30 cellular contexts compared by ENCODE assay signal in genomic region chr2:147100406-147101035, GRCh38.
DNase-seq lines count a peak whose midpoint lies in the region; ATAC-seq, FAIRE-seq and TF ChIP-seq lines count a peak whose summit lies in the region.
"Had no signal": no experiment of that assay in that cellular context is flagged by ENCODE, and none has a peak within 500 bp of the region (broad histone marks: within the 10 kb centered on the region; RNA-seq: fewer than 3 reads in every experiment).

No MANE protein-coding gene starts in this region.

- ATAC-seq in HG03175 (IDR thresholded peaks at IDR 0.05; ENCODE audit: unreplicated experiment), result no peak
- ATAC-seq: activated T-cell treated with anti-CD3 and anti-CD28 coated beads, Interleukin-2, amount 50 U/mL, for 72 hours; effector memory CD8-positive, alpha-beta T cell; GM12878; HCT116; stimulated activated effector memory CD8-positive, alpha-beta T cell treated with anti-CD3 and anti-CD28 coated beads, Interleukin-12 subunit alpha, Interleukin-12 subunit beta, amount 100 ng/mL, for 72 hours had no signal

- H3K4me1 ChIP-seq in small intestine (ENCODE audit: control insufficient read depth in 2 of 2, insufficient read depth in 1 of 2, low read depth in 1 of 2, low read length in 1 of 2), result no peaks in the 10 kb centered on the region

- no peaks in the 10 kb centered on the region for H3K27me3 ChIP-seq in small intestine (ENCODE audit: control insufficient read depth in 2 of 2, insufficient read depth in 2 of 2, low read length in 2 of 2)

- no peak for FAIRE-seq in small intestine (lab: Jason Lieb, UNC)
- FAIRE-seq: colon, GM12878, kidney had no signal

- in situ Hi-C loops in astrocyte of the cerebellum (cut with HindIII; ENCODE audit: low sequenced_read_pairs), result no loop called here

- no peak for TF ChIP-seq CTCF in astrocyte of the cerebellum (IDR thresholded peaks at IDR 0.05; ENCODE audit: low read depth, low read length, missing control alignments)
- no peak for TF ChIP-seq CTCF in fibroblast of mammary gland (conservative IDR thresholded peaks at IDR 0.05; ENCODE audit: control insufficient read depth, insufficient read depth, low read depth, low read length)

- H3K36me3 ChIP-seq in small intestine (ENCODE audit: control insufficient read depth in 2 of 2, insufficient read depth in 2 of 2, low read length in 2 of 2), result no peaks in the 10 kb centered on the region

- H3K4me3 ChIP-seq in astrocyte of the cerebellum (ENCODE audit: low read depth, low read length), result no peak overlapping the region
- no peak overlapping the region for H3K4me3 ChIP-seq in fibroblast of mammary gland (ENCODE audit: control insufficient read depth, low read depth, low read length)
- no peak overlapping the region for H3K4me3 ChIP-seq in small intestine (ENCODE audit: low read depth in 1 of 2, low read length in 2 of 2)
- H3K4me3 ChIP-seq: GM12878, skin epidermis had no signal

- no peak overlapping the region for H3K27ac ChIP-seq in small intestine (ENCODE audit: low read depth in 1 of 2, low read length in 1 of 2)
- H3K27ac ChIP-seq: skin epidermis had no signal

- DNase-seq in HT1080 (ENCODE audit: low read depth) (peak; percentile 7), astrocyte of the cerebellum (ENCODE audit: low read depth) (peak; percentile 50), fibroblast of mammary gland (ENCODE audit: low read depth) (peak; percentile 68), myocyte (ENCODE audit: low read depth) (peak; percentile 16), small intestine (no peak), SKM-1 (lab: John Stamatoyannopoulos, UW; ENCODE audit: unreplicated experiment) (no peak)
- DNase-seq in activated CD4-positive, alpha-beta T cell treated with anti-CD3 and anti-CD28 coated beads, Interleukin-2, amount 50 U/mL, for 1 hour, result no peak
- DNase-seq: activated CD4-positive, alpha-beta T cell treated with anti-CD3 and anti-CD28 coated beads for 48 hours; activated naive CD4-positive, alpha-beta T cell treated with anti-CD3 and anti-CD28 coated beads, Interleukin-2, amount 50 U/mL, for 16 hours; activated T-cell treated with anti-CD3 and anti-CD28 coated beads, Interleukin-2, amount 50 U/mL, for 72 hours; AML-193; anterior cingulate cortex; CD8-positive, alpha-beta memory T cell; effector memory CD8-positive, alpha-beta T cell; hypothalamus; KBM-7; kidney; NCI-H1930; NCI-H345; nucleus accumbens; OCI-M1; SIG-M5; stimulated activated CD4-positive, alpha-beta T cell treated with anti-CD3 and anti-CD28 coated beads, Interleukin-2, amount 100 ng/mL, for 24 hours; T-helper 1 cell had no signal

- no peaks in the 10 kb centered on the region for H3K9me3 ChIP-seq in small intestine (ENCODE audit: control insufficient read depth, low read depth)

Comparison
In these comparisons a context has a peak if more than half of its experiments do, and no peak if none do; other contexts are left out.
1. DNase-seq: peak in HT1080 (single experiment), astrocyte of the cerebellum (single experiment), fibroblast of mammary gland (single experiment) and myocyte (single experiment); none in small intestine (single experiment), SKM-1 (single experiment) and activated CD4-positive, alpha-beta T cell treated with anti-CD3 and anti-CD28 coated beads, Interleukin-2, amount 50 U/mL, for 1 hour (single experiment).